ENCODE assay signal across 12 cellular contexts in the genomic region with DNA sequence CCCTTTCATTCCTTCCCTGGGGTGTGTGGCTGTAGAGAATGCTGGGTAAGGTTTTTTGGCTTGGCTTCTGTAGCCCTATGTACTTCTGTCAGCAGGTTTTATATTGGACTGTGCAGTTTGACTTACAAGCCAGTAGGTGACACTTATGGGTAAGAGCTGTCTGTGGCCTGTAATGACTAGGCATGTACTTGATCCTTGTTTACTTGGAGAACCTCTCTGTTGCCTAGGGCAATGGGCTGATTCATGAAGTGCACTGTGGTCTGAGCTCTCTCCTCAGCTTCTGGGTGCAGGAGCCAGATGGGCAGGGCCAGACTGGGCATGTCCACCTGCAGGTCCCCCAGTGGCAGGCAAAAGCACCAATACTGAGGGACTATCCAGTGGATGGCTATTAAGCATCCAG.
A peak's percentile ranks its signal among the peaks of the same experiment; 100 is the strongest.
DNase-seq lines count a peak whose midpoint lies in the region; ATAC-seq, FAIRE-seq and TF ChIP-seq lines count a peak whose summit lies in the region.
"Had no signal": no experiment of that assay in that cellular context is flagged by ENCODE, and none has a peak within 500 bp of the region (broad histone marks: within the 10 kb centered on the region; RNA-seq: fewer than 3 reads in every experiment).

No MANE protein-coding gene starts in this region.

- H3K4me1 ChIP-seq in A673 (ENCODE audit: insufficient read depth, low read length, poor library complexity, severe bottlenecking) (no peaks in the 10 kb centered on the region), H1 (replicated peaks in 1 of 4; ENCODE audit: control insufficient read depth in 3 of 4, insufficient read depth in 4 of 4, low read length in 3 of 4) (no peaks in the 10 kb centered on the region), PC-9 (replicated peaks; ENCODE audit: insufficient read depth) (no peaks in the 10 kb centered on the region)

- H2BK12ac ChIP-seq in H1 (ENCODE audit: low read depth, low read length) = no peak overlapping the region

- no peak overlapping the region for H2BK120ac ChIP-seq in H1 (replicated peaks; ENCODE audit: low read depth, low read length)

- no peak overlapping the region for H3K27ac ChIP-seq in A673 (ENCODE audit: low read depth, low read length, poor library complexity, severe bottlenecking)
- no peak overlapping the region for H3K27ac ChIP-seq in H1 (ENCODE audit: low read depth, low read length)
- no peak overlapping the region for H3K27ac ChIP-seq in PC-9

- no peaks in the 10 kb centered on the region for H3F3A ChIP-seq in PC-9 (ENCODE audit: insufficient read depth, low read depth)

- no peaks in the 10 kb centered on the region; the same call in 1 of the 2 replicates for H3K9me2 ChIP-seq in PC-9 (ENCODE audit: insufficient read depth)

- H3K4ac ChIP-seq in H1 (replicated peaks; ENCODE audit: insufficient read length, low read depth, low read length) = no peak overlapping the region

- no peak for TF ChIP-seq EP300 in H1 (IDR thresholded peaks at IDR 0.05; ENCODE audit: borderline replicate concordance in 1 of 2, low read depth in 2 of 2, low read length in 2 of 2)

- H3K79me2 ChIP-seq in H1 (ENCODE audit: control insufficient read depth in 1 of 2, insufficient read depth in 2 of 2, low read length in 2 of 2) (no peaks in the 10 kb centered on the region), PC-9 (ENCODE audit: low read depth) (no peaks in the 10 kb centered on the region)

- H2BK20ac ChIP-seq in H1 (ENCODE audit: low read length) = no peak overlapping the region

- no peak for TF ChIP-seq POLR2A in H1 (IDR thresholded peaks at IDR 0.05; ENCODE audit: control extremely low read depth in 1 of 2, low read depth in 2 of 2, low read length in 2 of 2)

- peak; percentile 40 to 52; a peak in 3 of 4 replicates for TF ChIP-seq RAD21 in H1 (IDR thresholded peaks at IDR 0.05 in 1 of 2, conservative IDR thresholded peaks at IDR 0.05 in 1 of 2; ENCODE audit: low read depth in 2 of 2, low read length in 2 of 2)

- H2AK5ac ChIP-seq in H1 (ENCODE audit: low read depth, low read length) = no peak overlapping the region

- peak; percentile 34 for DNase-seq in A673 (ENCODE audit: low spot score)
- DNase-seq in GM12864 (ENCODE audit: low read depth) = no peak
- peak; percentile 9 to 17 for DNase-seq in Kasumi-1 (lab: John Stamatoyannopoulos, UW)
- DNase-seq in H1 (ENCODE audit: low read depth in 1 of 2, low spot score in 2 of 2) = no peak
- DNase-seq in activated effector memory CD4-positive, alpha-beta T cell treated with anti-CD3 and anti-CD28 coated beads, Interleukin-2, amount 50 U/mL, for 16 hours = no peak
- DNase-seq in PC-9 = no peak
- DNase-seq: activated T-cell treated with anti-CD3 and anti-CD28 coated beads, Interleukin-2, amount 50 U/mL, for 4 hours; natural killer cell had no signal

- H3K4me3 ChIP-seq in A673 (ENCODE audit: low read depth, low read length, poor library complexity, severe bottlenecking) (no peak overlapping the region), GM12864 (ENCODE audit: low read depth, low read length) (no peak overlapping the region), H1 (ENCODE audit: extremely low read depth in 1 of 4, insufficient read depth in 2 of 4, low read depth in 3 of 4, low read length in 4 of 4) (no peak overlapping the region), PC-9 (no peak overlapping the region)

- H3K56ac ChIP-seq in H1 (replicated peaks; ENCODE audit: insufficient read length, low read depth, low read length) = no peak overlapping the region

- no peaks in the 10 kb centered on the region for H3K36me3 ChIP-seq in A673 (ENCODE audit: insufficient read depth, low read length, poor library complexity, severe bottlenecking)
- no peaks in the 10 kb centered on the region for H3K36me3 ChIP-seq in H1 (ENCODE audit: control insufficient read depth in 2 of 4, insufficient read depth in 4 of 4, low read length in 3 of 4)
- H3K36me3 ChIP-seq in PC-9 (ENCODE audit: low read depth) = no peaks in the 10 kb centered on the region

- H3K4me2 ChIP-seq in H1 (ENCODE audit: insufficient read depth in 1 of 2, low read depth in 2 of 2, low read length in 2 of 2) (no peak overlapping the region), PC-9 (no peak overlapping the region)

- H3K27me3 ChIP-seq in A673 (replicated peaks; ENCODE audit: insufficient read depth, low read depth, low read length, poor library complexity) = no peaks in the 10 kb centered on the region
- H3K27me3 ChIP-seq in H1 (replicated peaks in 1 of 4; ENCODE audit: control insufficient read depth in 3 of 4, extremely low read depth in 1 of 4, insufficient read depth in 3 of 4, low read length in 3 of 4) = no peaks in the 10 kb centered on the region
- no peaks in the 10 kb centered on the region for H3K27me3 ChIP-seq in PC-9 (ENCODE audit: insufficient read depth, low read depth)

- no peak overlapping the region for H2BK15ac ChIP-seq in H1 (ENCODE audit: low read length)

- no peaks in the 10 kb centered on the region for H4K20me1 ChIP-seq in H1 (replicated peaks in 1 of 2; ENCODE audit: control insufficient read depth in 1 of 2, insufficient read depth in 2 of 2, low read length in 2 of 2)
- no peaks in the 10 kb centered on the region for H4K20me1 ChIP-seq in PC-9 (ENCODE audit: insufficient read depth)

- no peak overlapping the region for H3K14ac ChIP-seq in H1 (ENCODE audit: insufficient read length)

- TF ChIP-seq CTCF in A673 (conservative IDR thresholded peaks at IDR 0.05; ENCODE audit: low read depth, low read length) = peak; percentile 33
- TF ChIP-seq CTCF in GM12864 (IDR thresholded peaks at IDR 0.05; ENCODE audit: low read depth, low read length, missing control alignments) = peak; percentile 21
- TF ChIP-seq CTCF in H1 (IDR thresholded peaks at IDR 0.05; ENCODE audit: control extremely low read depth in 1 of 3, insufficient read depth in 1 of 3, low read depth in 1 of 3, low read length in 3 of 3) = peak in 2 of 3 experiments; percentile 26 to 33; a peak in 2 of 4 replicates
- TF ChIP-seq CTCF in PC-9 (conservative IDR thresholded peaks at IDR 0.05) = no peak

- H2AFZ ChIP-seq in H1 (ENCODE audit: low read length) (peak overlapping the region; percentile 41; the same call in 1 of the 2 replicates), PC-9 (no peak overlapping the region)

- no peak overlapping the region for H4K5ac ChIP-seq in H1 (ENCODE audit: insufficient read length, low read depth, low read length)

- no peaks in the 10 kb centered on the region for H3K23me2 ChIP-seq in H1 (ENCODE audit: low read depth, low read length)

- H4K8ac ChIP-seq in H1 (ENCODE audit: extremely low read depth, insufficient read depth, low read length) = no peak overlapping the region; the same call in 1 of the 2 replicates

- H2BK5ac ChIP-seq in H1 (ENCODE audit: low read depth, low read length) = no peak overlapping the region; the same call in 1 of the 2 replicates

- no peaks in the 10 kb centered on the region for H3K9me3 ChIP-seq in A673 (ENCODE audit: low read depth, low read length, poor library complexity, severe bottlenecking)
- no peaks in the 10 kb centered on the region for H3K9me3 ChIP-seq in H1 (ENCODE audit: insufficient read depth in 2 of 2, low read depth in 1 of 2, low read length in 1 of 2)
- H3K9me3 ChIP-seq in PC-9 (ENCODE audit: insufficient read depth, low read depth) = no peaks in the 10 kb centered on the region

- H3K79me1 ChIP-seq in H1 (ENCODE audit: low read depth, low read length) = no peaks in the 10 kb centered on the region

- POLR2A ChIA-PET in A673 (lab: Charles Lee; ENCODE audit: low non-redundant PET) = no interaction called here
- POLR2A ChIA-PET in H1 (lab: Charles Lee; ENCODE audit: partially characterized antibody) = no interaction called here
- POLR2A ChIA-PET in PC-9 (lab: Charles Lee; ENCODE audit: unreplicated experiment) = no interaction called here

- no peak for FAIRE-seq in H1 (lab: Jason Lieb, UNC)
- FAIRE-seq: keratinocyte had no signal

- CTCF ChIA-PET in A673 (lab: Charles Lee) (interaction anchor here (0.5 to 0.9 kb wide), 2 partner anchors 15 to 224 kb away, joined by 3 to 4 read pairs; no protein-coding TSS in a partner anchor), H1 (lab: Charles Lee; ENCODE audit: partially characterized antibody) (interaction anchor here (1.1 to 3.2 kb wide), 7 partner anchors 10 to 275 kb away, joined by 3 to 24 read pairs (median 4); no protein-coding TSS in a partner anchor), PC-9 (lab: Charles Lee) (no interaction called here)

- BruUV-seq in A673 (replicated peaks; lab: Mats Ljungman, UMichigan) (no TSS peak), PC-9 (replicated peaks; lab: Mats Ljungman, UMichigan) (no TSS peak)

- no peak overlapping the region for H3K23ac ChIP-seq in H1 (ENCODE audit: insufficient read length)

- ATAC-seq in GM21529 (IDR thresholded peaks at IDR 0.05; ENCODE audit: unreplicated experiment) (no peak), GM18909 (IDR thresholded peaks at IDR 0.05; ENCODE audit: poor library complexity, unreplicated experiment) (no peak)
- ATAC-seq: activated T-cell treated with anti-CD3 and anti-CD28 coated beads, Interleukin-2, amount 50 U/mL, for 4 hours; natural killer cell; stimulated activated memory B cell treated with anti-CD40 and anti-IgM and Interleukin-4, amounts not matched to agents 10 μg/mL and 1 μg/mL and 100 μg/mL, for 72 hours had no signal

- no peak overlapping the region for H3K9ac ChIP-seq in H1 (replicated peaks in 1 of 4; ENCODE audit: extremely low read depth in 1 of 4, low read depth in 3 of 4, low read length in 3 of 4)

- intact Hi-C loops in A673 (cut with micrococcal nuclease; ENCODE audit: unreplicated experiment) = loop anchor here (10.0 kb wide), 1 partner anchor 545 kb away; no protein-coding TSS in a partner anchor
- intact Hi-C loops in PC-9 (cut with micrococcal nuclease; ENCODE audit: unreplicated experiment) = no loop called here

- no peak overlapping the region for H4K91ac ChIP-seq in H1 (replicated peaks; ENCODE audit: insufficient read length, low read length)

- no peak overlapping the region for H3K18ac ChIP-seq in H1 (ENCODE audit: extremely low read depth, low read length)

TF ChIP-seq in H1, 55 proteins besides CTCF, POLR2A, EP300 and RAD21:
- no peak for TF ChIP-seq SUZ12 (IDR thresholded peaks at IDR 0.05; ENCODE audit: low read length)
- 0 out of 2 replicates have a peak, but pooled peaks have one; percentile 31 for TF ChIP-seq MAFK (IDR thresholded peaks at IDR 0.05; ENCODE audit: low read depth, low read length)
- TF ChIP-seq BACH1 (IDR thresholded peaks at IDR 0.05; ENCODE audit: low read length) = peak; percentile 81
- no peak for TF ChIP-seq CEBPB (IDR thresholded peaks at IDR 0.05; ENCODE audit: low read depth, low read length)
- TF ChIP-seq TAF1 (IDR thresholded peaks at IDR 0.05; ENCODE audit: low read depth, low read length) = no peak
- no peak for TF ChIP-seq GABPA (IDR thresholded peaks at IDR 0.05; ENCODE audit: borderline replicate concordance, insufficient read depth, low read length)
- no peak for TF ChIP-seq POU5F1 (IDR thresholded peaks at IDR 0.05; ENCODE audit: low read depth, low read length)
- no peak for TF ChIP-seq CHD2 (IDR thresholded peaks at IDR 0.05; ENCODE audit: low read length)
- no peak for TF ChIP-seq RBBP5 (IDR thresholded peaks at IDR 0.05; ENCODE audit: borderline replicate concordance, low read depth, low read length)

Comparison
In these comparisons a context has a peak if more than half of its experiments do, and no peak if none do; other contexts are left out.
1. DNase-seq: peak in A673 (single experiment) and Kasumi-1 (2 of 2); none in GM12864 (single experiment), H1 (0 of 2), activated effector memory CD4-positive, alpha-beta T cell treated with anti-CD3 and anti-CD28 coated beads, Interleukin-2, amount 50 U/mL, for 16 hours (single experiment) and PC-9 (0 of 2).